Comparison of ENCODE assay signal across 9 cellular contexts in the genomic region with DNA sequence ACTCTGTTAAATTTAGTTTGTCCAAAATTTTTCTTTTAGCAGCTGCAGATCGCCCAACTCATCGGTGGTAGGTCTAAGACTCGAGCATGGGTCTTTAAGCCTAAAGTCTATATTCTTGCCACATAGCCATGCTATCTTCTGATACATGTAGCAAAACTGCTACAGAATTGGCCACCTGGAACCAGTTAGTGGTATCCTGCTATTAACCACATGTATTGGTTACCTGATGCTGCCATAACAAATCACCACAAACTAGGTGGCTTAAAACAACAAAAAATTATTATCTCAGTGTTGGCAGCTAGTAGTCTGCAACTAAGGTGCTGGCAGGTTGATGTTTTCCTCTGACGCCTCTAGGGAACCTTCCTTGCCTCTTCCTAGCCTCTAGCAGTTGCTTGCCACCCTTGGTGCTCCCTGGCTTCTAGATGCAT.
DNase-seq lines count a peak whose midpoint lies in the region; ATAC-seq and TF ChIP-seq lines count a peak whose summit lies in the region.
"Had no signal": no experiment of that assay in that cellular context is flagged by ENCODE, and none has a peak within 500 bp of the region (broad histone marks: within the 10 kb centered on the region; RNA-seq: fewer than 3 reads in every experiment).

No MANE protein-coding gene starts in this region.

- peak overlapping the region; percentile 24 for H3K4me3 Mint-ChIP-seq in activated CD4-positive, alpha-beta T cell treated with anti-CD3 and anti-CD28 coated beads for 36 hours
- peak overlapping the region; percentile 58 for H3K4me3 Mint-ChIP-seq in activated CD8-positive, alpha-beta T cell treated with anti-CD3 and anti-CD28 coated beads, Interleukin-2, amount 10 ng/mL, durations not matched to agents 7 days and 5 days
- peak overlapping the region; percentile 40 to 70 for H3K4me3 Mint-ChIP-seq in stimulated activated naive B cell treated with anti-CD40 and anti-IgM and Interleukin-4, amounts not matched to agents 10 μg/mL and 1 μg/mL and 100 μg/mL, for 72 hours

- intact Hi-C loops in activated CD4-positive, alpha-beta T cell treated with anti-CD3 and anti-CD28 coated beads for 36 hours (cut with DNase I, micrococcal nuclease) = no loop called here

- no peaks in the 10 kb centered on the region for H3K27me3 Mint-ChIP-seq in activated CD4-positive, alpha-beta T cell treated with anti-CD3 and anti-CD28 coated beads for 36 hours
- H3K27me3 Mint-ChIP-seq in activated CD8-positive, alpha-beta T cell treated with anti-CD3 and anti-CD28 coated beads, Interleukin-2, amount 10 ng/mL, durations not matched to agents 7 days and 5 days (ENCODE audit: low read depth) = no peaks in the 10 kb centered on the region
- no peaks in the 10 kb centered on the region for H3K27me3 Mint-ChIP-seq in stimulated activated naive B cell treated with anti-CD40 and anti-IgM and Interleukin-4, amounts not matched to agents 10 μg/mL and 1 μg/mL and 100 μg/mL, for 72 hours

- peak overlapping the region; percentile 79 for H3K27ac Mint-ChIP-seq in activated CD4-positive, alpha-beta T cell treated with anti-CD3 and anti-CD28 coated beads for 36 hours
- H3K27ac Mint-ChIP-seq in activated CD8-positive, alpha-beta T cell treated with anti-CD3 and anti-CD28 coated beads, Interleukin-2, amount 10 ng/mL, durations not matched to agents 7 days and 5 days = peak overlapping the region; percentile 73
- peak overlapping the region; percentile 84 for H3K27ac Mint-ChIP-seq in stimulated activated naive B cell treated with anti-CD40 and anti-IgM and Interleukin-4, amounts not matched to agents 10 μg/mL and 1 μg/mL and 100 μg/mL, for 72 hours

- no peak for DNase-seq in activated CD4-positive, alpha-beta T cell treated with anti-CD3 and anti-CD28 coated beads for 36 hours
- DNase-seq in activated CD4-positive, alpha-beta T cell treated with anti-CD3 and anti-CD28 coated beads for 48 hours = no peak
- no peak for DNase-seq in activated CD8-positive, alpha-beta T cell treated with anti-CD3 and anti-CD28 coated beads, Interleukin-2, amount 10 ng/mL, durations not matched to agents 7 days and 5 days
- peak; percentile 17 for DNase-seq in stimulated activated naive B cell treated with anti-CD40 and anti-IgM and Interleukin-4, amounts not matched to agents 10 μg/mL and 1 μg/mL and 100 μg/mL, for 72 hours
- DNase-seq in GM13976 (ENCODE audit: low spot score) = no peak
- DNase-seq in D341Med (ENCODE audit: low spot score) = no peak
- no peak for DNase-seq in NCI-H2081 (lab: John Stamatoyannopoulos, UW)

- no peaks in the 10 kb centered on the region for H3K36me3 Mint-ChIP-seq in activated CD4-positive, alpha-beta T cell treated with anti-CD3 and anti-CD28 coated beads for 36 hours (ENCODE audit: low read depth)
- no peaks in the 10 kb centered on the region for H3K36me3 Mint-ChIP-seq in activated CD8-positive, alpha-beta T cell treated with anti-CD3 and anti-CD28 coated beads, Interleukin-2, amount 10 ng/mL, durations not matched to agents 7 days and 5 days (ENCODE audit: low read depth)
- H3K36me3 Mint-ChIP-seq in stimulated activated naive B cell treated with anti-CD40 and anti-IgM and Interleukin-4, amounts not matched to agents 10 μg/mL and 1 μg/mL and 100 μg/mL, for 72 hours = no peaks in the 10 kb centered on the region

- POLR2A ChIA-PET in activated CD4-positive, alpha-beta T cell treated with anti-CD3 and anti-CD28 coated beads for 36 hours (lab: Charles Lee) = interaction anchor here (0.7 to 1.0 kb wide), 2 partner anchors 108 to 400 kb away, joined by 3 read pairs; a partner anchor contains a TSS
- POLR2A ChIA-PET in activated CD8-positive, alpha-beta T cell treated with anti-CD3 and anti-CD28 coated beads, Interleukin-2, amount 10 ng/mL, durations not matched to agents 7 days and 5 days (lab: Charles Lee) = interaction anchor here (0.8 kb wide), 1 partner anchor 111 kb away, joined by 3 read pairs; no protein-coding TSS in a partner anchor

- H3K9me3 Mint-ChIP-seq in activated CD4-positive, alpha-beta T cell treated with anti-CD3 and anti-CD28 coated beads for 36 hours (ENCODE audit: low read depth) = peaks cover 3% of the 10 kb centered on the region
- no peaks in the 10 kb centered on the region for H3K9me3 Mint-ChIP-seq in activated CD8-positive, alpha-beta T cell treated with anti-CD3 and anti-CD28 coated beads, Interleukin-2, amount 10 ng/mL, durations not matched to agents 7 days and 5 days (ENCODE audit: insufficient read depth)
- H3K9me3 Mint-ChIP-seq in stimulated activated naive B cell treated with anti-CD40 and anti-IgM and Interleukin-4, amounts not matched to agents 10 μg/mL and 1 μg/mL and 100 μg/mL, for 72 hours = no peaks in the 10 kb centered on the region

- TF ChIP-seq CTCF in GM13976 (IDR thresholded peaks at IDR 0.05; ENCODE audit: borderline replicate concordance, control extremely low read depth, extremely low read depth, insufficient read depth, missing control alignments) = no peak

- H3K4me1 Mint-ChIP-seq in activated CD4-positive, alpha-beta T cell treated with anti-CD3 and anti-CD28 coated beads for 36 hours = peaks cover 56% of the 10 kb centered on the region
- H3K4me1 Mint-ChIP-seq in activated CD8-positive, alpha-beta T cell treated with anti-CD3 and anti-CD28 coated beads, Interleukin-2, amount 10 ng/mL, durations not matched to agents 7 days and 5 days (ENCODE audit: low read depth) = peaks cover 16% of the 10 kb centered on the region
- H3K4me1 Mint-ChIP-seq in stimulated activated naive B cell treated with anti-CD40 and anti-IgM and Interleukin-4, amounts not matched to agents 10 μg/mL and 1 μg/mL and 100 μg/mL, for 72 hours = peaks cover 24 to 66% of the 10 kb centered on the region in 2 donors

- peak; percentile 4 for ATAC-seq in activated CD4-positive, alpha-beta T cell treated with anti-CD3 and anti-CD28 coated beads for 36 hours
- peak; percentile 81 for ATAC-seq in HG02973 (IDR thresholded peaks at IDR 0.05; ENCODE audit: unreplicated experiment)
- peak; percentile 52 for ATAC-seq in activated CD8-positive, alpha-beta T cell treated with anti-CD3 and anti-CD28 coated beads, Interleukin-2, amount 10 ng/mL, durations not matched to agents 7 days and 5 days
- ATAC-seq in stimulated activated naive B cell treated with anti-CD40 and anti-IgM and Interleukin-4, amounts not matched to agents 10 μg/mL and 1 μg/mL and 100 μg/mL, for 72 hours (replicated peaks) = peak; percentile 66 to 68
- ATAC-seq: A549 had no signal

- in situ Hi-C loops in GM13976 (cut with MboI; ENCODE audit: low sequenced_read_pairs, unreplicated experiment) = no loop called here

- CTCF ChIA-PET in activated CD4-positive, alpha-beta T cell treated with anti-CD3 and anti-CD28 coated beads for 36 hours (lab: Charles Lee) = interaction anchor here (0.7 to 2.4 kb wide), 6 partner anchors 25 to 601 kb away, joined by 3 to 6 read pairs (median 3); no protein-coding TSS in a partner anchor
- CTCF ChIA-PET in activated CD8-positive, alpha-beta T cell treated with anti-CD3 and anti-CD28 coated beads, Interleukin-2, amount 10 ng/mL, durations not matched to agents 7 days and 5 days (lab: Charles Lee) = interaction anchor here (0.9 to 2.0 kb wide), 6 partner anchors 11 to 113 kb away, joined by 3 to 5 read pairs (median 4); a partner anchor contains a TSS

Comparison
In these comparisons a context has a peak if more than half of its experiments do, and no peak if none do; other contexts are left out.
1. ATAC-seq: peak in every context shown above with its lines; median percentile 81 in HG02973; 67 in stimulated activated naive B cell treated with anti-CD40 and anti-IgM and Interleukin-4, amounts not matched to agents 10 μg/mL and 1 μg/mL and 100 μg/mL, for 72 hours; 52 in activated CD8-positive, alpha-beta T cell treated with anti-CD3 and anti-CD28 coated beads, Interleukin-2, amount 10 ng/mL, durations not matched to agents 7 days and 5 days; 4 in activated CD4-positive, alpha-beta T cell treated with anti-CD3 and anti-CD28 coated beads for 36 hours.